ENCODE assay signal across 22 cellular contexts in genomic region chr1:92879316-92879968, GRCh38. TPM values are rescaled to one million over a fixed set of nuclear protein-coding genes. Genes with fewer than 3 reads are reported as not detected.
DNase-seq lines count a peak whose midpoint lies in the region; ATAC-seq and TF ChIP-seq lines count a peak whose summit lies in the region.
"Had no signal": no experiment of that assay in that cellular context is flagged by ENCODE, and none has a peak within 500 bp of the region (broad histone marks: within the 10 kb centered on the region; RNA-seq: fewer than 3 reads in every experiment).

No MANE protein-coding gene starts in this region.

- H4K20me1 ChIP-seq in DND-41 (ENCODE audit: insufficient read depth, low read length), result no peaks in the 10 kb centered on the region

- no peaks in the 10 kb centered on the region for H3K9me3 Mint-ChIP-seq in activated CD4-positive, alpha-beta memory T cell treated with anti-CD3 and anti-CD28 coated beads, Interleukin-2, amount 10 ng/mL, durations not matched to agents 7 days and 5 days
- H3K9me3 Mint-ChIP-seq: activated CD4-positive, alpha-beta T cell treated with anti-CD3 and anti-CD28 coated beads, Interleukin-2, amount 10 ng/mL, durations not matched to agents 24 days and 14 days; activated naive CD8-positive, alpha-beta T cell treated with anti-CD3 and anti-CD28 coated beads, Interleukin-2, amount 50 U/mL, for 24 hours; activated T-helper 17 cell treated with anti-CD3 and anti-CD28 coated beads, Interleukin-2, amount 50 U/mL, for 72 hours; GM23338; HFFc6; stimulated activated effector memory CD8-positive, alpha-beta T cell treated with anti-CD3 and anti-CD28 coated beads, Interleukin-12 subunit alpha, Interleukin-12 subunit beta, amount 100 ng/mL, for 72 hours had no signal

- peaks cover 8% of the 10 kb centered on the region for H3K36me3 ChIP-seq in DND-41 (ENCODE audit: insufficient read depth, low read length)
- H3K36me3 ChIP-seq: thyroid gland had no signal

- no peaks in the 10 kb centered on the region for H3K27me3 ChIP-seq in DND-41 (ENCODE audit: insufficient read depth, low read length, poor library complexity)
- H3K27me3 ChIP-seq: heart left ventricle, thyroid gland had no signal

- no peak for TF ChIP-seq CTCF in DND-41 (IDR thresholded peaks at IDR 0.05; ENCODE audit: borderline replicate concordance, extremely low read depth, low read length, poor library complexity, severe bottlenecking)

- CTCF ChIA-PET in activated CD4-positive, alpha-beta memory T cell treated with anti-CD3 and anti-CD28 coated beads, Interleukin-2, amount 10 ng/mL, durations not matched to agents 7 days and 5 days (lab: Charles Lee), result interaction anchor here (1.1 to 4.3 kb wide), 3 partner anchors 21 to 115 kb away, joined by 3 to 19 read pairs (median 19); no protein-coding TSS in a partner anchor

- H3K27ac Mint-ChIP-seq in activated CD4-positive, alpha-beta memory T cell treated with anti-CD3 and anti-CD28 coated beads, Interleukin-2, amount 10 ng/mL, durations not matched to agents 7 days and 5 days, result no peak overlapping the region
- H3K27ac Mint-ChIP-seq: activated CD4-positive, alpha-beta T cell treated with anti-CD3 and anti-CD28 coated beads, Interleukin-2, amount 10 ng/mL, durations not matched to agents 24 days and 14 days; activated naive CD8-positive, alpha-beta T cell treated with anti-CD3 and anti-CD28 coated beads, Interleukin-2, amount 50 U/mL, for 24 hours; activated T-helper 17 cell treated with anti-CD3 and anti-CD28 coated beads, Interleukin-2, amount 50 U/mL, for 72 hours; GM23338; HFFc6; stimulated activated effector memory CD8-positive, alpha-beta T cell treated with anti-CD3 and anti-CD28 coated beads, Interleukin-12 subunit alpha, Interleukin-12 subunit beta, amount 100 ng/mL, for 72 hours had no signal

- H3K79me2 ChIP-seq in DND-41 (ENCODE audit: insufficient read depth, low read length), result peaks cover 60% of the 10 kb centered on the region

- no peaks in the 10 kb centered on the region for H3K9me3 ChIP-seq in DND-41 (ENCODE audit: insufficient read depth, low read length, severe bottlenecking)
- H3K9me3 ChIP-seq: heart left ventricle, thyroid gland had no signal

- no peaks in the 10 kb centered on the region for H3K27me3 Mint-ChIP-seq in activated CD4-positive, alpha-beta memory T cell treated with anti-CD3 and anti-CD28 coated beads, Interleukin-2, amount 10 ng/mL, durations not matched to agents 7 days and 5 days
- H3K27me3 Mint-ChIP-seq: activated CD4-positive, alpha-beta T cell treated with anti-CD3 and anti-CD28 coated beads, Interleukin-2, amount 10 ng/mL, durations not matched to agents 24 days and 14 days; activated naive CD8-positive, alpha-beta T cell treated with anti-CD3 and anti-CD28 coated beads, Interleukin-2, amount 50 U/mL, for 24 hours; activated T-helper 17 cell treated with anti-CD3 and anti-CD28 coated beads, Interleukin-2, amount 50 U/mL, for 72 hours had no signal

- no peak for ATAC-seq in DND-41 (ENCODE audit: insufficient read depth, low read depth)
- ATAC-seq: activated naive CD8-positive, alpha-beta T cell treated with anti-CD3 and anti-CD28 coated beads, Interleukin-2, amount 50 U/mL, for 24 hours; activated T-helper 17 cell treated with anti-CD3 and anti-CD28 coated beads, Interleukin-2, amount 50 U/mL, for 72 hours; GM23338; heart left ventricle; left colon; stimulated activated effector memory CD8-positive, alpha-beta T cell treated with anti-CD3 and anti-CD28 coated beads, Interleukin-12 subunit alpha, Interleukin-12 subunit beta, amount 100 ng/mL, for 72 hours had no signal

- no peak overlapping the region for H3K9ac ChIP-seq in DND-41 (ENCODE audit: low read depth, low read length)

- H3K4me2 ChIP-seq in DND-41 (ENCODE audit: insufficient read depth, low read length), result no peak overlapping the region
- H3K4me2 ChIP-seq: GM23338, smooth muscle cell had no signal

- no peak overlapping the region for H3K4me3 ChIP-seq in DND-41 (ENCODE audit: low read depth in 1 of 2, low read length in 2 of 2)
- H3K4me3 ChIP-seq: GM23338, heart left ventricle, SK-N-MC, smooth muscle cell, thyroid gland had no signal

- POLR2A ChIA-PET in activated CD4-positive, alpha-beta memory T cell treated with anti-CD3 and anti-CD28 coated beads, Interleukin-2, amount 10 ng/mL, durations not matched to agents 7 days and 5 days (lab: Charles Lee), result interaction anchor here (0.8 kb wide), 1 partner anchor 80 kb away, joined by 4 read pairs; no protein-coding TSS in a partner anchor

- H3K36me3 Mint-ChIP-seq in activated CD4-positive, alpha-beta memory T cell treated with anti-CD3 and anti-CD28 coated beads, Interleukin-2, amount 10 ng/mL, durations not matched to agents 7 days and 5 days (ENCODE audit: low read depth), result peaks cover 6% of the 10 kb centered on the region
- H3K36me3 Mint-ChIP-seq: stimulated activated effector memory CD8-positive, alpha-beta T cell treated with anti-CD3 and anti-CD28 coated beads, Interleukin-12 subunit alpha, Interleukin-12 subunit beta, amount 100 ng/mL, for 72 hours had no signal

- DNase-seq in DND-41 (no peak), NCI-H146 (lab: John Stamatoyannopoulos, UW) (peak; percentile 30), caudate nucleus (lab: John Stamatoyannopoulos, UW) (peak in 1 of 61 donors; percentile 12), pons (ENCODE audit: low spot score) (peak; percentile 33), UCSD-AML1 (lab: John Stamatoyannopoulos, UW; ENCODE audit: unreplicated experiment) (no peak)
- DNase-seq in activated CD4-positive, alpha-beta memory T cell treated with anti-CD3 and anti-CD28 coated beads, Interleukin-2, amount 10 ng/mL, durations not matched to agents 7 days and 5 days, result no peak
- DNase-seq in stimulated activated CD4-positive, alpha-beta T cell treated with anti-CD3 and anti-CD28 coated beads, Interleukin-4, amount 100 ng/mL, for 24 hours, result no peak
- DNase-seq: activated CD4-positive, alpha-beta T cell treated with anti-CD3 and anti-CD28 coated beads, Interleukin-2, amount 10 ng/mL, durations not matched to agents 24 days and 14 days; activated naive CD8-positive, alpha-beta T cell treated with anti-CD3 and anti-CD28 coated beads, Interleukin-2, amount 50 U/mL, for 24 hours; effector CD8-positive, alpha-beta T cell; heart left ventricle; HFFc6; left colon; mesendoderm; NCI-H1436; RPMI8226; thyroid gland had no signal

- H3K27ac ChIP-seq in DND-41 (ENCODE audit: low read length), result peak overlapping the region; percentile 51
- H3K27ac ChIP-seq in caudate nucleus (ENCODE audit: low read depth, low read length), result peak overlapping the region; percentile 56
- H3K27ac ChIP-seq: heart left ventricle, SK-N-MC, thyroid gland had no signal

- H3K4me1 ChIP-seq in DND-41 (ENCODE audit: insufficient read depth, low read length), result peaks cover 63% of the 10 kb centered on the region

- no peak overlapping the region for H2AFZ ChIP-seq in DND-41 (ENCODE audit: low read depth, low read length)
- H2AFZ ChIP-seq: GM23338 had no signal

- H3K4me3 Mint-ChIP-seq in activated CD4-positive, alpha-beta memory T cell treated with anti-CD3 and anti-CD28 coated beads, Interleukin-2, amount 10 ng/mL, durations not matched to agents 7 days and 5 days, result no peak overlapping the region
- H3K4me3 Mint-ChIP-seq: activated CD4-positive, alpha-beta T cell treated with anti-CD3 and anti-CD28 coated beads, Interleukin-2, amount 10 ng/mL, durations not matched to agents 24 days and 14 days; activated naive CD8-positive, alpha-beta T cell treated with anti-CD3 and anti-CD28 coated beads, Interleukin-2, amount 50 U/mL, for 24 hours; activated T-helper 17 cell treated with anti-CD3 and anti-CD28 coated beads, Interleukin-2, amount 50 U/mL, for 72 hours; GM23338; HFFc6; stimulated activated effector memory CD8-positive, alpha-beta T cell treated with anti-CD3 and anti-CD28 coated beads, Interleukin-12 subunit alpha, Interleukin-12 subunit beta, amount 100 ng/mL, for 72 hours had no signal

- H3K4me1 Mint-ChIP-seq in activated CD4-positive, alpha-beta memory T cell treated with anti-CD3 and anti-CD28 coated beads, Interleukin-2, amount 10 ng/mL, durations not matched to agents 7 days and 5 days, result peaks cover 39% of the 10 kb centered on the region

RNA-seq across cellular contexts. Expression of gene RPL5, which starts 47.6 kb away (rescaled TPM):
- 100 to 1,000 TPM; 660 to 678 TPM for total RNA-seq in activated CD4-positive, alpha-beta memory T cell treated with anti-CD3 and anti-CD28 coated beads, Interleukin-2, amount 10 ng/mL, durations not matched to agents 7 days and 5 days

Comparison
In these comparisons a context has a peak if more than half of its experiments do, and no peak if none do; other contexts are left out.
1. DNase-seq: peak in NCI-H146 (single experiment) and pons (single experiment); none in DND-41 (single experiment), activated CD4-positive, alpha-beta memory T cell treated with anti-CD3 and anti-CD28 coated beads, Interleukin-2, amount 10 ng/mL, durations not matched to agents 7 days and 5 days (single experiment), stimulated activated CD4-positive, alpha-beta T cell treated with anti-CD3 and anti-CD28 coated beads, Interleukin-4, amount 100 ng/mL, for 24 hours (single experiment) and UCSD-AML1 (single experiment).